ENCODE assay signal across 26 cellular contexts in genomic region chr15:41169784-41170183, GRCh38. TPM values are rescaled to one million over a fixed set of nuclear protein-coding genes. Genes with fewer than 3 reads are reported as not detected.
DNase-seq lines count a peak whose midpoint lies in the region; ATAC-seq and TF ChIP-seq lines count a peak whose summit lies in the region.
"Had no signal": no experiment of that assay in that cellular context is flagged by ENCODE, and none has a peak within 500 bp of the region (broad histone marks: within the 10 kb centered on the region; RNA-seq: fewer than 3 reads in every experiment).

No MANE protein-coding gene starts in this region.

- H3K9me3 ChIP-seq in left lung: no peaks in the 10 kb centered on the region
- H3K9me3 ChIP-seq: HAP-1, stomach had no signal

- intact Hi-C loops in natural killer cell (cut with micrococcal nuclease) (no loop called here), left lung (cut with DNase I) (no loop called here)

- peak; percentile 54 for DNase-seq in natural killer cell treated with Interleukin-12 subunit alpha and Interleukin-12 subunit beta and Interleukin-15 and Interleukin-18, amount 100 ng/mL, for 72 hours (ENCODE audit: low spot score)
- DNase-seq in natural killer cell (no peak), SKM-1 treated with dmso at 0.1 percent for 144 hours (lab: John Stamatoyannopoulos, UW; ENCODE audit: unreplicated experiment) (peak; percentile 35), left lung (peak in 1 of 2 donors; percentile 54), NCI-H187 (lab: John Stamatoyannopoulos, UW) (no peak), cerebellum (ENCODE audit: low spot score) (no peak)
- DNase-seq in stimulated activated naive CD4-positive, alpha-beta T cell treated with Interleukin-2 at 50 U/mL for 16 hours (lab: John Stamatoyannopoulos, UW): no peak
- DNase-seq: 8988T; activated CD8-positive, alpha-beta T cell treated with anti-CD3 and anti-CD28 coated beads, Interleukin-2, amount 10 ng/mL, durations not matched to agents 7 days and 5 days; activated naive CD4-positive, alpha-beta T cell treated with anti-CD3 and anti-CD28 coated beads, Interleukin-2, amount 10 ng/mL, durations not matched to agents 7 days and 5 days; activated T-cell treated with anti-CD3 and anti-CD28 coated beads, Interleukin-2, amount 50 U/mL, for 24 hours; central memory CD4-positive, alpha-beta T cell; COR-L47; DMS79 treated with DMSO at 0.1 percent for 48 hours; effector CD8-positive, alpha-beta T cell; left colon; NCI-H1417 treated with DMSO at 0.1 percent for 48 hours; NCI-H69; PC-3; SHP77 treated with DMSO at 0.1 percent for 48 hours; stimulated activated CD4-positive, alpha-beta T cell treated with anti-CD3 and anti-CD28 coated beads, Interleukin-4, amount 100 ng/mL, for 24 hours; stomach had no signal

- no peak overlapping the region for H3K4me3 Mint-ChIP-seq in natural killer cell treated with Interleukin-12 subunit alpha and Interleukin-12 subunit beta and Interleukin-15 and Interleukin-18, amount 100 ng/mL, for 72 hours
- no peak overlapping the region for H3K4me3 Mint-ChIP-seq in natural killer cell
- H3K4me3 Mint-ChIP-seq: activated CD8-positive, alpha-beta T cell treated with anti-CD3 and anti-CD28 coated beads, Interleukin-2, amount 10 ng/mL, durations not matched to agents 7 days and 5 days; activated naive CD4-positive, alpha-beta T cell treated with anti-CD3 and anti-CD28 coated beads, Interleukin-2, amount 10 ng/mL, durations not matched to agents 7 days and 5 days; activated T-cell treated with anti-CD3 and anti-CD28 coated beads, Interleukin-2, amount 50 U/mL, for 24 hours; T-helper 1 cell treated with Interleukin-12 subunit alpha and Interleukin-12 subunit beta and Interleukin-4 antibody, amounts not matched to agents 30 μg/mL and 1 μg/mL, for 36 hours; type B pancreatic cell had no signal

- no peak for ATAC-seq in natural killer cell treated with Interleukin-12 subunit alpha and Interleukin-12 subunit beta and Interleukin-15 and Interleukin-18, amount 100 ng/mL, for 72 hours
- ATAC-seq in natural killer cell: no peak
- ATAC-seq in left lung: peak; percentile 53
- ATAC-seq in GM21526 (IDR thresholded peaks at IDR 0.05; ENCODE audit: low FRiP score, unreplicated experiment): no peak
- ATAC-seq: activated CD8-positive, alpha-beta T cell treated with anti-CD3 and anti-CD28 coated beads, Interleukin-2, amount 10 ng/mL, durations not matched to agents 7 days and 5 days; left colon; PC-3 had no signal

- no peaks in the 10 kb centered on the region for H3K36me3 Mint-ChIP-seq in natural killer cell treated with Interleukin-12 subunit alpha and Interleukin-12 subunit beta and Interleukin-15 and Interleukin-18, amount 100 ng/mL, for 72 hours
- H3K36me3 Mint-ChIP-seq in natural killer cell: no peaks in the 10 kb centered on the region
- H3K36me3 Mint-ChIP-seq: activated naive CD4-positive, alpha-beta T cell treated with anti-CD3 and anti-CD28 coated beads, Interleukin-2, amount 10 ng/mL, durations not matched to agents 7 days and 5 days; type B pancreatic cell had no signal

- no peak overlapping the region for H3K4me3 ChIP-seq in left lung
- H3K4me3 ChIP-seq: HAP-1, stomach had no signal

- peaks cover 8 to 18% of the 10 kb centered on the region in 2 donors for H3K27me3 Mint-ChIP-seq in natural killer cell treated with Interleukin-12 subunit alpha and Interleukin-12 subunit beta and Interleukin-15 and Interleukin-18, amount 100 ng/mL, for 72 hours
- peaks cover 0 to 6% of the 10 kb centered on the region in 2 donors for H3K27me3 Mint-ChIP-seq in natural killer cell (ENCODE audit: low read depth in 2 of 2)
- H3K27me3 Mint-ChIP-seq: activated T-cell treated with anti-CD3 and anti-CD28 coated beads, Interleukin-2, amount 50 U/mL, for 24 hours; type B pancreatic cell had no signal

- H3K27ac Mint-ChIP-seq in natural killer cell treated with Interleukin-12 subunit alpha and Interleukin-12 subunit beta and Interleukin-15 and Interleukin-18, amount 100 ng/mL, for 72 hours: no peak overlapping the region
- no peak overlapping the region for H3K27ac Mint-ChIP-seq in natural killer cell
- H3K27ac Mint-ChIP-seq: activated CD8-positive, alpha-beta T cell treated with anti-CD3 and anti-CD28 coated beads, Interleukin-2, amount 10 ng/mL, durations not matched to agents 7 days and 5 days; activated naive CD4-positive, alpha-beta T cell treated with anti-CD3 and anti-CD28 coated beads, Interleukin-2, amount 10 ng/mL, durations not matched to agents 7 days and 5 days; activated T-cell treated with anti-CD3 and anti-CD28 coated beads, Interleukin-2, amount 50 U/mL, for 24 hours; T-helper 1 cell treated with Interleukin-12 subunit alpha and Interleukin-12 subunit beta and Interleukin-4 antibody, amounts not matched to agents 30 μg/mL and 1 μg/mL, for 36 hours; type B pancreatic cell had no signal

- H3K27ac ChIP-seq in left lung: no peak overlapping the region
- H3K27ac ChIP-seq: stomach had no signal

- H3K36me3 ChIP-seq in left lung: no peaks in the 10 kb centered on the region
- H3K36me3 ChIP-seq: HAP-1, stomach had no signal

- no peak for TF ChIP-seq CTCF in natural killer cell (IDR thresholded peaks at IDR 0.05)
- TF ChIP-seq CTCF in left lung (IDR thresholded peaks at IDR 0.05): no peak

- no peaks in the 10 kb centered on the region for H3K9me3 Mint-ChIP-seq in natural killer cell treated with Interleukin-12 subunit alpha and Interleukin-12 subunit beta and Interleukin-15 and Interleukin-18, amount 100 ng/mL, for 72 hours
- H3K9me3 Mint-ChIP-seq in natural killer cell: no peaks in the 10 kb centered on the region
- H3K9me3 Mint-ChIP-seq: activated naive CD4-positive, alpha-beta T cell treated with anti-CD3 and anti-CD28 coated beads, Interleukin-2, amount 10 ng/mL, durations not matched to agents 7 days and 5 days; activated T-cell treated with anti-CD3 and anti-CD28 coated beads, Interleukin-2, amount 50 U/mL, for 24 hours; T-helper 1 cell treated with Interleukin-12 subunit alpha and Interleukin-12 subunit beta and Interleukin-4 antibody, amounts not matched to agents 30 μg/mL and 1 μg/mL, for 36 hours; type B pancreatic cell had no signal

- H3K4me1 Mint-ChIP-seq in natural killer cell treated with Interleukin-12 subunit alpha and Interleukin-12 subunit beta and Interleukin-15 and Interleukin-18, amount 100 ng/mL, for 72 hours (ENCODE audit: low read depth in 2 of 2): no peaks in the 10 kb centered on the region
- H3K4me1 Mint-ChIP-seq in natural killer cell: no peaks in the 10 kb centered on the region
- H3K4me1 Mint-ChIP-seq: activated naive CD4-positive, alpha-beta T cell treated with anti-CD3 and anti-CD28 coated beads, Interleukin-2, amount 10 ng/mL, durations not matched to agents 7 days and 5 days had no signal

- H3K4me1 ChIP-seq in left lung: peaks cover 0 to 4% of the 10 kb centered on the region in 2 donors
- H3K4me1 ChIP-seq: HAP-1, stomach had no signal

- H3K27me3 ChIP-seq in left lung: no peaks in the 10 kb centered on the region
- H3K27me3 ChIP-seq: stomach had no signal

RNA-seq across cellular contexts. Expression of gene INO80, which starts 53.7 kb away (rescaled TPM):
- total RNA-seq in natural killer cell treated with Interleukin-12 subunit alpha and Interleukin-12 subunit beta and Interleukin-15 and Interleukin-18, amount 100 ng/mL, for 72 hours: 10 to 100 TPM; 34.3 to 55.7 TPM
- total RNA-seq in natural killer cell (10 to 100 TPM; 36.4 to 45.7 (median 43.9) TPM), left lung (10 to 100 TPM; 20.1 to 31.0 TPM), cerebellum (37.5 TPM)

Comparison
In these comparisons a context has a peak if more than half of its experiments do, and no peak if none do; other contexts are left out.
1. DNase-seq: peak in natural killer cell treated with Interleukin-12 subunit alpha and Interleukin-12 subunit beta and Interleukin-15 and Interleukin-18, amount 100 ng/mL, for 72 hours (single experiment) and SKM-1 treated with dmso at 0.1 percent for 144 hours (single experiment); none in natural killer cell (single experiment), NCI-H187 (0 of 2), cerebellum (single experiment) and stimulated activated naive CD4-positive, alpha-beta T cell treated with Interleukin-2 at 50 U/mL for 16 hours (single experiment).